In the genomic region with DNA sequence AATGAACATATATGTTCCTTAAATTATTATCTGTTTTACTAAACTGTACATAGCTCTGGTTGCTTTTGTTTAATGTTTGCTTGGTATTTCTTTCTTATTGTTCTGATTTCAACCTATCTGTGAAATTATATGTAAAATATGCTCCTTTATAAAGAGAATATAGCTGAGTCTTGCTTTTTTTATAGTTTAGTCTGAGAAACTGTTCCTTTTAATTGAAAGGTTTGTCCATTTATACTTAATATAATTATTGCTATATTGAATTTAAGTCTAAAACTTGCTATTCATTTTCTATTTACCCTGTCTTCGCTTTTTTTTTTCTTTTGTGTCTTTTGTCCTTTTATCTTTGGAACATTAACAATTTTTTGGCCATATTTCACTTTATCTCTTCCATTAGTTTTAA, we compare ENCODE assay signal across 26 cellular contexts.
"Had no signal": no experiment of that assay in that cellular context is flagged by ENCODE, and none has a peak within 500 bp of the region (broad histone marks: within the 10 kb centered on the region; RNA-seq: fewer than 3 reads in every experiment).

No MANE protein-coding gene starts in this region.

- H3K36me3 ChIP-seq: colonic mucosa, esophagus muscularis mucosa, esophagus squamous epithelium, gastrocnemius medialis, gastroesophageal sphincter, heart left ventricle, heart right ventricle had no signal

- FAIRE-seq: endometrium, endothelial cell of umbilical vein had no signal

- H3K27ac ChIP-seq: colonic mucosa, coronary artery, dorsolateral prefrontal cortex, epithelial cell of prostate, esophagus muscularis mucosa, esophagus squamous epithelium, foreskin keratinocyte, gastrocnemius medialis, gastroesophageal sphincter, heart left ventricle, heart right ventricle had no signal

- H3K4me3 ChIP-seq: colonic mucosa, coronary artery, dorsolateral prefrontal cortex, esophagus muscularis mucosa, esophagus squamous epithelium, gastrocnemius medialis, gastroesophageal sphincter, heart left ventricle, heart right ventricle had no signal

- DNase-seq: colonic mucosa; cortex of kidney; dermis blood vessel endothelial cell; dorsolateral prefrontal cortex; effector CD4-positive, alpha-beta T cell; effector CD8-positive, alpha-beta T cell; effector memory CD4-positive, alpha-beta T cell; effector memory CD8-positive, alpha-beta T cell; endodermal cell; erythroblast; esophagus squamous epithelium; foreskin fibroblast; foreskin keratinocyte; foreskin melanocyte; gastrocnemius medialis; glutamatergic neuron; head of caudate nucleus; heart left ventricle; heart right ventricle had no signal

- H3K4me1 ChIP-seq: colonic mucosa, esophagus muscularis mucosa, esophagus squamous epithelium, foreskin keratinocyte, gastrocnemius medialis, gastroesophageal sphincter, heart left ventricle, heart right ventricle had no signal

- H3K9me3 ChIP-seq: colonic mucosa, esophagus muscularis mucosa, esophagus squamous epithelium, gastrocnemius medialis had no signal

- H3K27me3 ChIP-seq: colonic mucosa, esophagus muscularis mucosa, esophagus squamous epithelium, foreskin keratinocyte, gastrocnemius medialis, gastroesophageal sphincter, heart left ventricle, heart right ventricle had no signal

- ATAC-seq: effector memory CD8-positive, alpha-beta T cell; esophagus mucosa; foreskin keratinocyte; gastrocnemius medialis; gastroesophageal sphincter; heart left ventricle; heart right ventricle had no signal
